In genomic region chr14:61588419-61588901, GRCh38 we compare ENCODE assay signal across 1 cellular context.
TF ChIP-seq lines count a peak whose summit lies in the region.

No MANE protein-coding gene starts in this region.

TF ChIP-seq in HEK293, 187 proteins besides CTCF, POLR2A, EP300 and RAD21 (continued from another document and continues in another):
- TF ChIP-seq ZNF398 (tag by site-specific recombination; IDR thresholded peaks at IDR 0.05) (no peak), ZNF239 (tag by site-specific recombination; IDR thresholded peaks at IDR 0.05) (no peak), ZNF148 (tag by site-specific recombination; IDR thresholded peaks at IDR 0.05; ENCODE audit: borderline replicate concordance) (no peak), KLF7 (tag by site-specific recombination; IDR thresholded peaks at IDR 0.05; ENCODE audit: borderline replicate concordance) (no peak), ZNF660 (tag by site-specific recombination; IDR thresholded peaks at IDR 0.05) (no peak), ZFHX2 (tag by site-specific recombination; conservative IDR thresholded peaks at IDR 0.05) (no peak), ZNF23 (tag by site-specific recombination; IDR thresholded peaks at IDR 0.05; ENCODE audit: borderline replicate concordance) (no peak), ZNF501 (tag by site-specific recombination; IDR thresholded peaks at IDR 0.05) (no peak), ZSCAN18 (tag by site-specific recombination; IDR thresholded peaks at IDR 0.05) (no peak), ZNF654 (tag by site-specific recombination; IDR thresholded peaks at IDR 0.05; ENCODE audit: low read depth) (no peak), ZNF488 (tag by site-specific recombination; IDR thresholded peaks at IDR 0.05) (no peak), SCRT1 (tag by site-specific recombination; IDR thresholded peaks at IDR 0.05; ENCODE audit: borderline replicate concordance) (no peak), ZNF335 (tag by site-specific recombination; conservative IDR thresholded peaks at IDR 0.05) (peak; percentile 34; the same call in 1 of the 2 replicates), ZNF362 (tag by site-specific recombination; IDR thresholded peaks at IDR 0.05) (no peak), OVOL3 (tag by site-specific recombination; IDR thresholded peaks at IDR 0.05) (no peak; the same call in 1 of the 2 replicates), ZBTB6 (tag by site-specific recombination; IDR thresholded peaks at IDR 0.05) (peak; percentile 91), BCL11B (tag by site-specific recombination; IDR thresholded peaks at IDR 0.05; ENCODE audit: low read depth) (no peak), ZNF785 (tag by site-specific recombination; IDR thresholded peaks at IDR 0.05) (no peak), KLF16 (tag by site-specific recombination; IDR thresholded peaks at IDR 0.05) (no peak), ZNF311 (tag by site-specific recombination; IDR thresholded peaks at IDR 0.05; ENCODE audit: borderline replicate concordance) (no peak), GLI2 (tag by site-specific recombination; IDR thresholded peaks at IDR 0.05; ENCODE audit: borderline replicate concordance, low read depth) (no peak), ZNF623 (tag by site-specific recombination; IDR thresholded peaks at IDR 0.05) (no peak), KLF9 (tag by site-specific recombination; IDR thresholded peaks at IDR 0.05; ENCODE audit: low read depth) (no peak), ZNF302 (tag by site-specific recombination; IDR thresholded peaks at IDR 0.05; ENCODE audit: low read depth) (no peak), ZNF391 (tag by site-specific recombination; IDR thresholded peaks at IDR 0.05; ENCODE audit: borderline replicate concordance, low read depth) (no peak), ZNF837 (tag by site-specific recombination; IDR thresholded peaks at IDR 0.05) (no peak), ZNF626 (tag by site-specific recombination; IDR thresholded peaks at IDR 0.05) (no peak), HOXA7 (CRISPR knock-in tag; IDR thresholded peaks at IDR 0.05; ENCODE audit: borderline replicate concordance) (no peak), ZNF174 (tag by site-specific recombination; IDR thresholded peaks at IDR 0.05) (no peak), ZBTB44 (tag by site-specific recombination; IDR thresholded peaks at IDR 0.05) (0 out of 2 replicates have a peak, but pooled peaks have one; percentile 22), ZNF280D (tag by site-specific recombination; IDR thresholded peaks at IDR 0.05) (no peak), ZNF292 (tag by site-specific recombination; IDR thresholded peaks at IDR 0.05; ENCODE audit: borderline replicate concordance, low read depth) (no peak), PRDM10 (tag by site-specific recombination; IDR thresholded peaks at IDR 0.05) (no peak), ZBTB10 (tag by site-specific recombination; IDR thresholded peaks at IDR 0.05) (no peak), ZNF677 (tag by site-specific recombination; IDR thresholded peaks at IDR 0.05) (no peak), ZBTB20 (tag by site-specific recombination; IDR thresholded peaks at IDR 0.05) (peak; percentile 45), ZNF791 (tag by site-specific recombination; IDR thresholded peaks at IDR 0.05) (no peak), ZNF561 (tag by site-specific recombination; IDR thresholded peaks at IDR 0.05; ENCODE audit: borderline replicate concordance) (peak; percentile 72; the same call in 1 of the 2 replicates), ZNF10 (tag by site-specific recombination; IDR thresholded peaks at IDR 0.05) (peak; percentile 72), KLF8 (tag by site-specific recombination; IDR thresholded peaks at IDR 0.05) (no peak), ZNF16 (tag by site-specific recombination; IDR thresholded peaks at IDR 0.05; ENCODE audit: low read depth) (no peak)
